9 cellular contexts compared by ENCODE assay signal in genomic region chr6:117498159-117498558, GRCh38. TPM values are rescaled to one million over a fixed set of nuclear protein-coding genes. Genes with fewer than 3 reads are reported as not detected.
DNase-seq lines count a peak whose midpoint lies in the region; ATAC-seq and TF ChIP-seq lines count a peak whose summit lies in the region.
"Had no signal": no experiment of that assay in that cellular context is flagged by ENCODE, and none has a peak within 500 bp of the region (broad histone marks: within the 10 kb centered on the region; RNA-seq: fewer than 3 reads in every experiment).

No MANE protein-coding gene starts in this region.

- TF ChIP-seq CTCF in colonic mucosa (IDR thresholded peaks at IDR 0.05) = no peak
- TF ChIP-seq CTCF in activated CD8-positive, alpha-beta T cell treated with anti-CD3 and anti-CD28 coated beads for 36 hours (IDR thresholded peaks at IDR 0.05) = no peak

- H3K4me2 ChIP-seq in skeletal muscle satellite cell (ENCODE audit: low read length) = peak overlapping the region; percentile 68

- H3K36me3 ChIP-seq in colonic mucosa = no peaks in the 10 kb centered on the region
- H3K36me3 ChIP-seq in skeletal muscle satellite cell (ENCODE audit: insufficient read depth, low read length) = peaks cover 13% of the 10 kb centered on the region

- POLR2A ChIA-PET in activated CD8-positive, alpha-beta T cell treated with anti-CD3 and anti-CD28 coated beads for 36 hours (lab: Charles Lee) = no interaction called here

- peak overlapping the region; percentile 19 for H3K27ac ChIP-seq in colonic mucosa

- no peak overlapping the region for H3K4me3 ChIP-seq in colonic mucosa
- H3K4me3 ChIP-seq in skeletal muscle satellite cell (ENCODE audit: low read length) = no peak overlapping the region

- H3K9me3 Mint-ChIP-seq in activated CD8-positive, alpha-beta T cell treated with anti-CD3 and anti-CD28 coated beads for 36 hours = no peaks in the 10 kb centered on the region
- H3K9me3 Mint-ChIP-seq: activated T-helper 1 cell treated with anti-CD3 and anti-CD28 coated beads, Interleukin-12 subunit alpha, Interleukin-12 subunit beta, Interleukin-2, Interleukin-4 antibody, amounts not matched to agents 30 ng/mL and 10 ng/mL and 1 ng/mL, durations not matched to agents 14 hours and 24 hours and 36 hours had no signal

- H3K27ac Mint-ChIP-seq in activated CD8-positive, alpha-beta T cell treated with anti-CD3 and anti-CD28 coated beads for 36 hours = no peak overlapping the region
- H3K27ac Mint-ChIP-seq: activated T-helper 1 cell treated with anti-CD3 and anti-CD28 coated beads, Interleukin-12 subunit alpha, Interleukin-12 subunit beta, Interleukin-2, Interleukin-4 antibody, amounts not matched to agents 30 ng/mL and 10 ng/mL and 1 ng/mL, durations not matched to agents 14 hours and 24 hours and 36 hours had no signal

- H3K9ac ChIP-seq in colonic mucosa (ENCODE audit: low read depth in 2 of 2, low read length in 2 of 2) (no peak overlapping the region), skeletal muscle satellite cell (ENCODE audit: low read depth, low read length) (peak overlapping the region; percentile 66)

- intact Hi-C loops in colonic mucosa (cut with DNase I) = no loop called here
- intact Hi-C loops in activated CD8-positive, alpha-beta T cell treated with anti-CD3 and anti-CD28 coated beads for 36 hours (cut with micrococcal nuclease) = no loop called here

- ATAC-seq in GM21515 (IDR thresholded peaks at IDR 0.05; ENCODE audit: unreplicated experiment) = peak; percentile 56
- no peak for ATAC-seq in activated CD8-positive, alpha-beta T cell treated with anti-CD3 and anti-CD28 coated beads for 36 hours

- CTCF ChIA-PET in activated CD8-positive, alpha-beta T cell treated with anti-CD3 and anti-CD28 coated beads for 36 hours (lab: Charles Lee) = interaction anchor here (1.2 kb wide), 1 partner anchor 15 kb away, joined by 3 read pairs; the partner anchor contains the start of gene DCBLD1

- DNase-seq in KG1 (lab: John Stamatoyannopoulos, UW) = peak; percentile 26
- DNase-seq in colonic mucosa = no peak
- no peak for DNase-seq in amygdala (lab: John Stamatoyannopoulos, UW)
- DNase-seq in NCI-H1417 treated with DMSO at 0.1 percent for 48 hours (lab: John Stamatoyannopoulos, UW) = no peak
- no peak for DNase-seq in activated CD8-positive, alpha-beta T cell treated with anti-CD3 and anti-CD28 coated beads for 36 hours
- no peak for DNase-seq in NCI-H446 treated with DMSO at 0.1 percent for 48 hours (lab: John Stamatoyannopoulos, UW)

- no peaks in the 10 kb centered on the region for H3K36me3 Mint-ChIP-seq in activated CD8-positive, alpha-beta T cell treated with anti-CD3 and anti-CD28 coated beads for 36 hours (ENCODE audit: low read depth)

- H3K27me3 ChIP-seq in colonic mucosa = no peaks in the 10 kb centered on the region
- no peaks in the 10 kb centered on the region for H3K27me3 ChIP-seq in skeletal muscle satellite cell (ENCODE audit: control insufficient read depth, insufficient read depth, low read length)

- peaks cover 11% of the 10 kb centered on the region for H3K4me1 Mint-ChIP-seq in activated CD8-positive, alpha-beta T cell treated with anti-CD3 and anti-CD28 coated beads for 36 hours (ENCODE audit: low read depth)

- peaks cover 6% of the 10 kb centered on the region for H3K4me1 ChIP-seq in colonic mucosa
- peaks cover 83% of the 10 kb centered on the region for H3K4me1 ChIP-seq in skeletal muscle satellite cell (ENCODE audit: control insufficient read depth, insufficient read depth, low read length)

- H3K9me3 ChIP-seq in colonic mucosa (no peaks in the 10 kb centered on the region), skeletal muscle satellite cell (replicated peaks; ENCODE audit: low read length) (no peaks in the 10 kb centered on the region)

- no peak overlapping the region for H3K4me3 Mint-ChIP-seq in activated CD8-positive, alpha-beta T cell treated with anti-CD3 and anti-CD28 coated beads for 36 hours
- H3K4me3 Mint-ChIP-seq: activated T-helper 1 cell treated with anti-CD3 and anti-CD28 coated beads, Interleukin-12 subunit alpha, Interleukin-12 subunit beta, Interleukin-2, Interleukin-4 antibody, amounts not matched to agents 30 ng/mL and 10 ng/mL and 1 ng/mL, durations not matched to agents 14 hours and 24 hours and 36 hours had no signal

- no peaks in the 10 kb centered on the region for H3K27me3 Mint-ChIP-seq in activated CD8-positive, alpha-beta T cell treated with anti-CD3 and anti-CD28 coated beads for 36 hours

RNA-seq across cellular contexts. Expression of gene DCBLD1, which starts 15.7 kb away (rescaled TPM):
- 10 to 100 TPM; 16.3 to 17.2 TPM for total RNA-seq in colonic mucosa
- 24.2 and 30.2 TPM in 2 replicates for total RNA-seq in skeletal muscle satellite cell (2012; rRNA removed)
- 1 to 10 TPM; 2.2 to 2.3 TPM for total RNA-seq in activated CD8-positive, alpha-beta T cell treated with anti-CD3 and anti-CD28 coated beads for 36 hours

Comparison
In these comparisons a context has a peak if more than half of its experiments do, and no peak if none do; other contexts are left out.
1. RNA of gene DCBLD1, which starts 15.7 kb away (total RNA-seq): 16.3 to 17.2 TPM in colonic mucosa; 2.2 to 2.3 TPM in activated CD8-positive, alpha-beta T cell treated with anti-CD3 and anti-CD28 coated beads for 36 hours; every median in the first group is over 4 times any median in the second.